Comparison of ENCODE assay signal across 3 cellular contexts in the genomic region with DNA sequence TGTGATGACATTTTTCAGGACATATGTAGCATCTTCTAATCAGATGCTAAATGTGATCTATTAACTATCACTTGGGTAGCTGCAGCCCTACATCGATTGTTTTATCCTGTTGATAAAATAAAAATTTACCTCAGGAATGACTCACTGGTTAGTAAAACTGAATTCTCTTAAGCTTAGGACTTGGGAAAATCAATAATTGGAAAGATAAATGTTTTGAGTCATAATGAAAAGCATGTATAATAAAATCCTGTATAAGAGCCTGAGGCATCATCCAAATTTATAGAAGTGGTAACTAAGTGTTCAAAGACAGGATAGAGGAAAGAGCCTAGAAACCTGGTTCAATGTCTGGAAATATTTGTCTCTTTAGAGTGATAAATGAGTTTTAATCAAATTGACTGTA.
"Had no signal": no experiment of that assay in that cellular context is flagged by ENCODE, and none has a peak within 500 bp of the region (broad histone marks: within the 10 kb centered on the region; RNA-seq: fewer than 3 reads in every experiment).

No MANE protein-coding gene starts in this region.

- ATAC-seq: GM12878 had no signal

- DNase-seq: GDM1, GF-D8 had no signal

- H3K4me3 ChIP-seq: GM12878 had no signal
